8 cellular contexts compared by ENCODE assay signal in the genomic region with DNA sequence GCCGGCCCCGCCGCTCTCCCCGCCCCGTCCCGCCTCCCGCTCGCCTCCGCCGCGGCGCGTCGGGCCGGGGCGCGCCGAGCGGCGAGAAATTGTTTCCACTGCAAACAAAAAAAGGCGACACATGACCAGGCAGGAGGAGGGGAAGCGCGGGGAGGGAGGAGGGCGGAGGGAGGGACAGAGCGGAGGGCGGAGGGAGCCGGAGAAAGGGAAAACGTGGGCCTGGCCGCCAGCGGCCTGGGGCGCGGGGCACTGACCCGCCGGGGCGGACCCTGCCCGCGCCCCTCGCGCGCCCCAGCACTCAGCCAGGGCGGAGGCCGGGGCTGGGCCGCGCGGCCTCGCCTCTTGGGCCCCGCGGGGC. TPM values are rescaled to one million over a fixed set of nuclear protein-coding genes. Genes with fewer than 3 reads are reported as not detected.
DNase-seq lines count a peak whose midpoint lies in the region; ATAC-seq and TF ChIP-seq lines count a peak whose summit lies in the region.

A gene with protein sequence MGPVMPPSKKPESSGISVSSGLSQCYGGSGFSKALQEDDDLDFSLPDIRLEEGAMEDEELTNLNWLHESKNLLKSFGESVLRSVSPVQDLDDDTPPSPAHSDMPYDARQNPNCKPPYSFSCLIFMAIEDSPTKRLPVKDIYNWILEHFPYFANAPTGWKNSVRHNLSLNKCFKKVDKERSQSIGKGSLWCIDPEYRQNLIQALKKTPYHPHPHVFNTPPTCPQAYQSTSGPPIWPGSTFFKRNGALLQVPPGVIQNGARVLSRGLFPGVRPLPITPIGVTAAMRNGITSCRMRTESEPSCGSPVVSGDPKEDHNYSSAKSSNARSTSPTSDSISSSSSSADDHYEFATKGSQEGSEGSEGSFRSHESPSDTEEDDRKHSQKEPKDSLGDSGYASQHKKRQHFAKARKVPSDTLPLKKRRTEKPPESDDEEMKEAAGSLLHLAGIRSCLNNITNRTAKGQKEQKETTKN (minus strand): TSS at position 123 of the 358 bp plus-strand sequence. CDS start 4,757 bp downstream, outside the sequence.

- H3K4me2 ChIP-seq in KMS-11 (peak within 1 kb of the TSS; percentile 48; the same call in 1 of the 2 replicates), fibroblast of lung (ENCODE audit: extremely low read depth, insufficient read depth, low read length) (peak within 1 kb of the TSS; percentile 93)

- peaks cover 37 to 63% (median 61%) of the 10 kb centered on the region in 4 donors for H3K4me1 Mint-ChIP-seq in naive thymus-derived CD8-positive, alpha-beta T cell
- peaks cover 36 to 63% of the 10 kb centered on the region in 2 donors for H3K4me1 Mint-ChIP-seq in stimulated activated naive B cell treated with anti-CD40 and anti-IgM and Interleukin-4, amounts not matched to agents 10 μg/mL and 1 μg/mL and 100 μg/mL, for 72 hours

- H3K4me3 ChIP-seq in KMS-11 (IDR thresholded peaks at IDR 0.05; ENCODE audit: insufficient read depth, low read depth, low read length) (no peak within 1 kb of the TSS), fibroblast of lung (replicated peaks in 1 of 4; ENCODE audit: control extremely low read depth in 1 of 4, insufficient read depth in 1 of 4, low read depth in 3 of 4, low read length in 4 of 4) (peak within 1 kb of the TSS; percentile 74 to 91 (median 84))

- POLR2A ChIA-PET in naive thymus-derived CD8-positive, alpha-beta T cell (lab: Charles Lee): no interaction called here

- H3K79me2 ChIP-seq in KMS-11 (ENCODE audit: insufficient read depth, low read depth) (no peaks in the 10 kb centered on the region; the same call in 1 of the 2 replicates), fibroblast of lung (ENCODE audit: control insufficient read depth, insufficient read depth, low read length) (no peaks in the 10 kb centered on the region)

- no peaks in the 10 kb centered on the region for H3K27me3 ChIP-seq in KMS-11 (ENCODE audit: insufficient read depth, low read depth)
- no peaks in the 10 kb centered on the region for H3K27me3 ChIP-seq in fibroblast of lung (ENCODE audit: control insufficient read depth, insufficient read depth, low read length)

- ATAC-seq in GM21737 (IDR thresholded peaks at IDR 0.05; ENCODE audit: unreplicated experiment): peak; percentile 49
- peak; percentile 48 to 53 for ATAC-seq in naive thymus-derived CD8-positive, alpha-beta T cell
- peak; percentile 60 to 70 for ATAC-seq in stimulated activated naive B cell treated with anti-CD40 and anti-IgM and Interleukin-4, amounts not matched to agents 10 μg/mL and 1 μg/mL and 100 μg/mL, for 72 hours (replicated peaks)

- H3K27ac Mint-ChIP-seq in naive thymus-derived CD8-positive, alpha-beta T cell: peak within 1 kb of the TSS; percentile 92 to 98 (median 96)
- H3K27ac Mint-ChIP-seq in stimulated activated naive B cell treated with anti-CD40 and anti-IgM and Interleukin-4, amounts not matched to agents 10 μg/mL and 1 μg/mL and 100 μg/mL, for 72 hours: peak within 1 kb of the TSS; percentile 98

- H3K9ac ChIP-seq in KMS-11 (peak within 1 kb of the TSS; percentile 88), fibroblast of lung (ENCODE audit: insufficient read depth, low read length) (peak within 1 kb of the TSS; percentile 95)

- no peaks in the 10 kb centered on the region for H3K36me3 ChIP-seq in KMS-11 (ENCODE audit: insufficient read depth)
- H3K36me3 ChIP-seq in fibroblast of lung (ENCODE audit: control insufficient read depth, insufficient read depth, low read length): no peaks in the 10 kb centered on the region

- peak; percentile 94 for DNase-seq in DMS53 (lab: John Stamatoyannopoulos, UW)
- peak; percentile 84 for DNase-seq in RPMI7951 (ENCODE audit: low read depth)
- DNase-seq in activated T-helper 1 cell treated with anti-CD3 and anti-CD28 coated beads, Interleukin-2, amount 50 U/mL, for 16 hours (ENCODE audit: low read depth in 1 of 2, low spot score in 1 of 2): peak; percentile 68 to 82
- DNase-seq in fibroblast of lung (ENCODE audit: low read depth in 2 of 2): peak; percentile 87 to 91
- peak; percentile 71 to 95 (median 81) for DNase-seq in naive thymus-derived CD8-positive, alpha-beta T cell
- peak; percentile 79 for DNase-seq in stimulated activated naive B cell treated with anti-CD40 and anti-IgM and Interleukin-4, amounts not matched to agents 10 μg/mL and 1 μg/mL and 100 μg/mL, for 72 hours

- H3K9me3 Mint-ChIP-seq in naive thymus-derived CD8-positive, alpha-beta T cell: no peaks in the 10 kb centered on the region
- H3K9me3 Mint-ChIP-seq in stimulated activated naive B cell treated with anti-CD40 and anti-IgM and Interleukin-4, amounts not matched to agents 10 μg/mL and 1 μg/mL and 100 μg/mL, for 72 hours: no peaks in the 10 kb centered on the region

- H3K9me3 ChIP-seq in fibroblast of lung (ENCODE audit: control insufficient read depth, insufficient read depth, low read depth, low read length): no peaks in the 10 kb centered on the region

- peaks cover 6% of the 10 kb centered on the region for H3K4me1 ChIP-seq in KMS-11 (ENCODE audit: low read depth, poor library complexity, severe bottlenecking)
- H3K4me1 ChIP-seq in fibroblast of lung (ENCODE audit: control insufficient read depth, extremely low read depth, insufficient read depth, low read length): peaks cover 8% of the 10 kb centered on the region

- H2AFZ ChIP-seq in KMS-11 (ENCODE audit: low read depth): peak within 1 kb of the TSS; percentile 71
- H2AFZ ChIP-seq in fibroblast of lung (ENCODE audit: low read length): peak within 1 kb of the TSS; percentile 77

- H3K27ac ChIP-seq in KMS-11: peak within 1 kb of the TSS; percentile 88
- H3K27ac ChIP-seq in fibroblast of lung (ENCODE audit: insufficient read depth, low read length): peak within 1 kb of the TSS; percentile 86

- H3K36me3 Mint-ChIP-seq in naive thymus-derived CD8-positive, alpha-beta T cell: peaks cover 0 to 13% (median 3%) of the 10 kb centered on the region in 3 donors
- H3K36me3 Mint-ChIP-seq in stimulated activated naive B cell treated with anti-CD40 and anti-IgM and Interleukin-4, amounts not matched to agents 10 μg/mL and 1 μg/mL and 100 μg/mL, for 72 hours: peaks cover 33 to 43% of the 10 kb centered on the region in 2 donors

- H3K4me3 Mint-ChIP-seq in naive thymus-derived CD8-positive, alpha-beta T cell: peak within 1 kb of the TSS; percentile 85 to 98 (median 96)
- H3K4me3 Mint-ChIP-seq in stimulated activated naive B cell treated with anti-CD40 and anti-IgM and Interleukin-4, amounts not matched to agents 10 μg/mL and 1 μg/mL and 100 μg/mL, for 72 hours: peak within 1 kb of the TSS; percentile 92 to 98

- TF ChIP-seq CTCF in KMS-11 (conservative IDR thresholded peaks at IDR 0.05; ENCODE audit: low read depth, low read length) (no peak), fibroblast of lung (conservative IDR thresholded peaks at IDR 0.05 in 1 of 2, IDR thresholded peaks at IDR 0.05 in 1 of 2; ENCODE audit: low read depth in 1 of 2, low read length in 2 of 2) (no peak)

- H4K20me1 ChIP-seq in KMS-11 (ENCODE audit: insufficient read depth) (no peaks in the 10 kb centered on the region), fibroblast of lung (ENCODE audit: control insufficient read depth, extremely low read depth, insufficient read depth, low read length) (no peaks in the 10 kb centered on the region)

- no peaks in the 10 kb centered on the region for H3K27me3 Mint-ChIP-seq in naive thymus-derived CD8-positive, alpha-beta T cell
- H3K27me3 Mint-ChIP-seq in stimulated activated naive B cell treated with anti-CD40 and anti-IgM and Interleukin-4, amounts not matched to agents 10 μg/mL and 1 μg/mL and 100 μg/mL, for 72 hours: no peaks in the 10 kb centered on the region

RNA-seq across cellular contexts. Expression of the gene that starts here (rescaled TPM):
- total RNA-seq in RPMI7951 (2014; rRNA removed; shearing (Covaris generic)): 6.5 and 7.0 TPM in 2 replicates
- total RNA-seq in fibroblast of lung: 27.5 and 27.9 TPM in 2 replicates
- polyA plus RNA-seq in fibroblast of lung: 22.5 and 33.3 TPM in 2 replicates
- 14.4 and 26.1 TPM in 2 replicates for polyA plus RNA-seq in fibroblast of lung (2012)
- 118 and 136 TPM in 2 replicates for polyA minus RNA-seq in fibroblast of lung (ENCODE audit: low replicate concordance)
- total RNA-seq in naive thymus-derived CD8-positive, alpha-beta T cell: 100 to 1,000 TPM; 125 to 141 TPM
- 100 to 1,000 TPM; 107 to 148 (median 116) TPM for polyA plus RNA-seq in naive thymus-derived CD8-positive, alpha-beta T cell
